ENCODE assay signal across 8 cellular contexts in genomic region chr13:49300716-49301589, GRCh38. TPM values are rescaled to one million over a fixed set of nuclear protein-coding genes. Genes with fewer than 3 reads are reported as not detected.
DNase-seq lines count a peak whose midpoint lies in the region; ATAC-seq, FAIRE-seq and TF ChIP-seq lines count a peak whose summit lies in the region.

No MANE protein-coding gene starts in this region.

- POLR2A ChIA-PET in activated CD8-positive, alpha-beta T cell treated with anti-CD3 and anti-CD28 coated beads, Interleukin-2, amount 10 ng/mL, durations not matched to agents 7 days and 5 days (lab: Charles Lee), result interaction anchor here (1.0 kb wide), 1 partner anchor 306 kb away, joined by 3 read pairs; no protein-coding TSS in a partner anchor
- POLR2A ChIA-PET in H1 (lab: Charles Lee; ENCODE audit: partially characterized antibody), result no interaction called here

- no peak overlapping the region for H2BK120ac ChIP-seq in H1 (replicated peaks; ENCODE audit: low read depth, low read length)

- peaks cover 0 to 2% (median 0%) of the 10 kb centered on the region in 4 experiments; a peak in 1 of 7 replicates for H3K27me3 ChIP-seq in H1 (replicated peaks in 1 of 4; ENCODE audit: control insufficient read depth in 3 of 4, extremely low read depth in 1 of 4, insufficient read depth in 3 of 4, low read length in 3 of 4)

- H2AK5ac ChIP-seq in H1 (ENCODE audit: low read depth, low read length), result no peak overlapping the region

- H2AFZ ChIP-seq in H1 (ENCODE audit: low read length), result no peak overlapping the region

- H3K36me3 ChIP-seq in H1 (ENCODE audit: control insufficient read depth in 2 of 4, insufficient read depth in 4 of 4, low read length in 3 of 4) (no peaks in the 10 kb centered on the region), mucosa of descending colon (ENCODE audit: low read depth) (no peaks in the 10 kb centered on the region)

- peak in 2 of 3 experiments; percentile 79 to 86; a peak in 3 of 4 replicates for TF ChIP-seq CTCF in H1 (IDR thresholded peaks at IDR 0.05; ENCODE audit: control extremely low read depth in 1 of 3, insufficient read depth in 1 of 3, low read depth in 1 of 3, low read length in 3 of 3)
- TF ChIP-seq CTCF in mucosa of descending colon (IDR thresholded peaks at IDR 0.05), result peak; percentile 47

- H3K27ac ChIP-seq in H1 (ENCODE audit: low read depth, low read length), result no peak overlapping the region

- peak overlapping the region; percentile 58 for H3K4me3 Mint-ChIP-seq in activated CD8-positive, alpha-beta T cell treated with anti-CD3 and anti-CD28 coated beads, Interleukin-2, amount 10 ng/mL, durations not matched to agents 7 days and 5 days

- H3K79me2 ChIP-seq in H1 (ENCODE audit: control insufficient read depth in 1 of 2, insufficient read depth in 2 of 2, low read length in 2 of 2), result no peaks in the 10 kb centered on the region

- H3K27me3 Mint-ChIP-seq in activated CD8-positive, alpha-beta T cell treated with anti-CD3 and anti-CD28 coated beads, Interleukin-2, amount 10 ng/mL, durations not matched to agents 7 days and 5 days (ENCODE audit: low read depth), result no peaks in the 10 kb centered on the region

- peak; percentile 88 for ATAC-seq in GM19035 (IDR thresholded peaks at IDR 0.05; ENCODE audit: unreplicated experiment)
- ATAC-seq in HG03354 (IDR thresholded peaks at IDR 0.05; ENCODE audit: poor library complexity, severe bottlenecking, unreplicated experiment), result peak; percentile 97
- peak; percentile 95 for ATAC-seq in activated CD8-positive, alpha-beta T cell treated with anti-CD3 and anti-CD28 coated beads, Interleukin-2, amount 10 ng/mL, durations not matched to agents 7 days and 5 days
- ATAC-seq in mucosa of descending colon, result peak; percentile 93

- no peak overlapping the region for H3K4ac ChIP-seq in H1 (replicated peaks; ENCODE audit: insufficient read length, low read depth, low read length)

- no peak overlapping the region for H3K4me2 ChIP-seq in H1 (ENCODE audit: insufficient read depth in 1 of 2, low read depth in 2 of 2, low read length in 2 of 2)

- 55% methylated on average over 20 of the region's 20 CpGs; no CpG with 5 or more reads in 1 of the 2 experiments for WGBS in H1 (ENCODE audit: extremely low coverage in 1 of 2, insufficient coverage in 1 of 2, insufficient read length in 1 of 2, insufficient replicate concordance in 2 of 2, low coverage in 1 of 2, low lambda C conversion rate in 2 of 2, missing lambda C conversion rate in 1 of 2), 2 experiments

- no peak overlapping the region for H3K9ac ChIP-seq in H1 (replicated peaks in 1 of 4; ENCODE audit: extremely low read depth in 1 of 4, low read depth in 3 of 4, low read length in 3 of 4)

- H3K27ac Mint-ChIP-seq in activated CD8-positive, alpha-beta T cell treated with anti-CD3 and anti-CD28 coated beads, Interleukin-2, amount 10 ng/mL, durations not matched to agents 7 days and 5 days, result peak overlapping the region; percentile 84

- no peak overlapping the region for H3K4me3 ChIP-seq in H1 (ENCODE audit: extremely low read depth in 1 of 4, insufficient read depth in 2 of 4, low read depth in 3 of 4, low read length in 4 of 4)
- H3K4me3 ChIP-seq in mucosa of descending colon, result no peak overlapping the region

- H4K91ac ChIP-seq in H1 (replicated peaks; ENCODE audit: insufficient read length, low read length), result no peak overlapping the region

- no peak overlapping the region for H2BK15ac ChIP-seq in H1 (ENCODE audit: low read length)

- no peak for TF ChIP-seq POLR2A in H1 (IDR thresholded peaks at IDR 0.05; ENCODE audit: control extremely low read depth in 1 of 2, low read depth in 2 of 2, low read length in 2 of 2)

- intact Hi-C loops in mucosa of descending colon (cut with DNase I, micrococcal nuclease), result loop anchor here (2.0 to 10.0 kb wide), 4 partner anchors 134 to 314 kb away; no protein-coding TSS in a partner anchor

- no peaks in the 10 kb centered on the region for H3K9me3 Mint-ChIP-seq in activated CD8-positive, alpha-beta T cell treated with anti-CD3 and anti-CD28 coated beads, Interleukin-2, amount 10 ng/mL, durations not matched to agents 7 days and 5 days (ENCODE audit: insufficient read depth)

- no peak overlapping the region for H3K14ac ChIP-seq in H1 (ENCODE audit: insufficient read length)

- H3K79me1 ChIP-seq in H1 (ENCODE audit: low read depth, low read length), result no peaks in the 10 kb centered on the region

- no peak overlapping the region for H2BK20ac ChIP-seq in H1 (ENCODE audit: low read length)

- H3K18ac ChIP-seq in H1 (ENCODE audit: extremely low read depth, low read length), result no peak overlapping the region

- no peak overlapping the region for H3K56ac ChIP-seq in H1 (replicated peaks; ENCODE audit: insufficient read length, low read depth, low read length)

- 0 out of 2 replicates have a peak overlapping the region, but pooled peaks have one; percentile 31 for H2BK12ac ChIP-seq in H1 (ENCODE audit: low read depth, low read length)

- TF ChIP-seq EP300 in H1 (IDR thresholded peaks at IDR 0.05; ENCODE audit: borderline replicate concordance in 1 of 2, low read depth in 2 of 2, low read length in 2 of 2), result no peak

- no peaks in the 10 kb centered on the region for H4K20me1 ChIP-seq in H1 (replicated peaks in 1 of 2; ENCODE audit: control insufficient read depth in 1 of 2, insufficient read depth in 2 of 2, low read length in 2 of 2)

- no peak overlapping the region for H4K5ac ChIP-seq in H1 (ENCODE audit: insufficient read length, low read depth, low read length)

- CTCF ChIA-PET in activated CD8-positive, alpha-beta T cell treated with anti-CD3 and anti-CD28 coated beads, Interleukin-2, amount 10 ng/mL, durations not matched to agents 7 days and 5 days (lab: Charles Lee), result interaction anchor here (0.6 to 5.3 kb wide), 16 partner anchors 9 to 491 kb away, joined by 3 to 25 read pairs (median 3); no protein-coding TSS in a partner anchor
- CTCF ChIA-PET in H1 (lab: Charles Lee; ENCODE audit: partially characterized antibody), result interaction anchor here (0.5 to 3.3 kb wide), 32 partner anchors 8 to 802 kb away, joined by 3 to 20 read pairs (median 3); no protein-coding TSS in a partner anchor

- peak overlapping the region; percentile 24; the same call in 1 of the 2 replicates for H2BK5ac ChIP-seq in H1 (ENCODE audit: low read depth, low read length)

- no peak overlapping the region for H3K23ac ChIP-seq in H1 (ENCODE audit: insufficient read length)

- H3K9me3 ChIP-seq in H1 (ENCODE audit: insufficient read depth in 2 of 2, low read depth in 1 of 2, low read length in 1 of 2) (no peaks in the 10 kb centered on the region), mucosa of descending colon (no peaks in the 10 kb centered on the region)

- peak; percentile 95 to 96 for TF ChIP-seq RAD21 in H1 (IDR thresholded peaks at IDR 0.05 in 1 of 2, conservative IDR thresholded peaks at IDR 0.05 in 1 of 2; ENCODE audit: low read depth in 2 of 2, low read length in 2 of 2)

- H3K4me1 ChIP-seq in H1 (replicated peaks in 1 of 4; ENCODE audit: control insufficient read depth in 3 of 4, insufficient read depth in 4 of 4, low read length in 3 of 4) (peaks cover 0 to 2% (median 0%) of the 10 kb centered on the region in 4 experiments; a peak in 2 of 7 replicates), mucosa of descending colon (ENCODE audit: low read depth) (peaks cover 6% of the 10 kb centered on the region)

- peaks cover 17% of the 10 kb centered on the region for H3K4me1 Mint-ChIP-seq in activated CD8-positive, alpha-beta T cell treated with anti-CD3 and anti-CD28 coated beads, Interleukin-2, amount 10 ng/mL, durations not matched to agents 7 days and 5 days (ENCODE audit: low read depth)

- no peaks in the 10 kb centered on the region for H3K36me3 Mint-ChIP-seq in activated CD8-positive, alpha-beta T cell treated with anti-CD3 and anti-CD28 coated beads, Interleukin-2, amount 10 ng/mL, durations not matched to agents 7 days and 5 days (ENCODE audit: low read depth)

- no peaks in the 10 kb centered on the region for H3K23me2 ChIP-seq in H1 (ENCODE audit: low read depth, low read length)

- peak; percentile 88 for FAIRE-seq in H1 (lab: Jason Lieb, UNC)

- DNase-seq in C1 segment of cervical spinal cord (lab: John Stamatoyannopoulos, UW) (peak in 11 of 14 donors; percentile 22 to 67 (median 52)), NCI-H82 (lab: John Stamatoyannopoulos, UW) (peak; percentile 84), H1 (ENCODE audit: low read depth in 1 of 2, low spot score in 2 of 2) (peak in 1 of 2 experiments; percentile 57), mucosa of descending colon (peak; percentile 63 to 66 (median 63))
- peak; percentile 80 for DNase-seq in activated CD8-positive, alpha-beta T cell treated with anti-CD3 and anti-CD28 coated beads, Interleukin-2, amount 10 ng/mL, durations not matched to agents 7 days and 5 days
- DNase-seq in stimulated activated CD8-positive, alpha-beta memory T cell treated with anti-CD3 and anti-CD28 coated beads, Interleukin-4, amount 100 ng/mL, for 48 hours, result peak; percentile 70

- no peak overlapping the region for H4K8ac ChIP-seq in H1 (ENCODE audit: extremely low read depth, insufficient read depth, low read length)

TF ChIP-seq in H1, 55 proteins besides CTCF, POLR2A, EP300 and RAD21 (continues in another document):
- TF ChIP-seq SP1 (IDR thresholded peaks at IDR 0.05; ENCODE audit: low read depth, low read length) (no peak), YY1 (IDR thresholded peaks at IDR 0.05; ENCODE audit: low read depth, low read length) (peak; percentile 45; the same call in 1 of the 2 replicates), TAF7 (optimal IDR thresholded peaks at IDR 0.05; ENCODE audit: borderline replicate concordance, low read depth, low read length) (no peak), MAFK (IDR thresholded peaks at IDR 0.05; ENCODE audit: low read depth, low read length) (no peak), CTBP2 (IDR thresholded peaks at IDR 0.05; ENCODE audit: borderline replicate concordance, insufficient read depth, insufficient read length, low read length) (no peak), NANOG (IDR thresholded peaks at IDR 0.05; ENCODE audit: insufficient read depth, low read depth, low read length, poor library complexity, severe bottlenecking) (no peak), RBBP5 (IDR thresholded peaks at IDR 0.05; ENCODE audit: borderline replicate concordance, low read depth, low read length) (no peak), BRCA1 (IDR thresholded peaks at IDR 0.05; ENCODE audit: low read depth, low read length) (no peak)

RNA-seq across cellular contexts. Expression of gene CDADC1, which starts 53.2 kb away (rescaled TPM):
- 10 to 100 TPM; 12.3 to 13.7 TPM for total RNA-seq in activated CD8-positive, alpha-beta T cell treated with anti-CD3 and anti-CD28 coated beads, Interleukin-2, amount 10 ng/mL, durations not matched to agents 7 days and 5 days
- total RNA-seq in H1 (2021; fragmentation: NEBNext Ultra II Directional; extraction: Animal tissue kit (Norgen Biotek cat#: 25700)), result 2.7 and 6.5 TPM in 2 replicates
- polyA plus RNA-seq in H1 (2011; rRNA removed), result 0.98 and 1.3 TPM in 2 replicates
- polyA plus RNA-seq in H1 (2011; cell fraction: cytosol; rRNA removed), result 2.1 TPM
- 2.2 TPM for polyA plus RNA-seq in H1 (2011; cell fraction: nucleus; rRNA removed)
- 2.8 to 6.3 TPM (median 3.3 TPM) in 4 replicates for polyA plus RNA-seq in H1 (2012, experiment 1 of 2)
- polyA plus RNA-seq in H1 (2012, experiment 2 of 2), result 7.4 TPM
- 4.0 TPM for polyA plus RNA-seq in H1 (2013, experiment 1 of 2)
- polyA plus RNA-seq in H1 (2013, experiment 2 of 2), result 3.5 TPM
- polyA minus RNA-seq in H1 (2011; rRNA and poly(A)+ RNA removed), result 0.93 and 1.7 TPM in 2 replicates
- 1.8 TPM for polyA minus RNA-seq in H1 (2011; cell fraction: cytosol; rRNA and poly(A)+ RNA removed)
- polyA minus RNA-seq in H1 (2011; cell fraction: nucleus; rRNA and poly(A)+ RNA removed), result 3.1 TPM
- 10 to 100 TPM in 1 of 3 donors, 1 to 10 TPM in 2; 7.6 to 14.1 (median 7.9) TPM for total RNA-seq in mucosa of descending colon
